Comparison of ENCODE assay signal across 9 cellular contexts in genomic region chr1:20090641-20091040, GRCh38. TPM values are rescaled to one million over a fixed set of nuclear protein-coding genes. Genes with fewer than 3 reads are reported as not detected.
"Had no signal": no experiment of that assay in that cellular context is flagged by ENCODE, and none has a peak within 500 bp of the region (broad histone marks: within the 10 kb centered on the region; RNA-seq: fewer than 3 reads in every experiment).

No MANE protein-coding gene starts in this region.

- H3K27ac Mint-ChIP-seq: HFFc6 had no signal

- H3K27ac ChIP-seq: GM23248 had no signal

- ATAC-seq: HCT116 had no signal

- H3K9me3 Mint-ChIP-seq: HFFc6 had no signal

- H3K9me3 ChIP-seq: HAP-1 had no signal

- DNase-seq: GM23248, GOT3, H7, HFFc6, IMR-90 had no signal

- H3K4me3 ChIP-seq: GM23248, HAP-1 had no signal

- H3K36me3 ChIP-seq: HAP-1 had no signal

- H3K4me1 ChIP-seq: HAP-1 had no signal

- H3K4me3 Mint-ChIP-seq: HFFc6 had no signal

RNA-seq across cellular contexts. Expression of gene PLA2G5, which starts 20.6 kb away (rescaled TPM):
- total RNA-seq: GM23248, H4, HFFc6, HT-29, IMR-90 had no signal
- polyA plus RNA-seq: IMR-90 had no signal

RNA-seq across cellular contexts. Expression of gene PLA2G2D, which starts 28.7 kb away (rescaled TPM):
- total RNA-seq: GM23248, H4, H7, HFFc6, HT-29, IMR-90 had no signal
- polyA plus RNA-seq: GM23248, IMR-90 had no signal

RNA-seq across cellular contexts. Expression of gene PLA2G2F, which starts 48.5 kb away (rescaled TPM):
- total RNA-seq: GM23248, H4, H7, HFFc6, IMR-90 had no signal
- polyA plus RNA-seq: GM23248, IMR-90 had no signal
